24 cellular contexts compared by ENCODE assay signal in the genomic region with DNA sequence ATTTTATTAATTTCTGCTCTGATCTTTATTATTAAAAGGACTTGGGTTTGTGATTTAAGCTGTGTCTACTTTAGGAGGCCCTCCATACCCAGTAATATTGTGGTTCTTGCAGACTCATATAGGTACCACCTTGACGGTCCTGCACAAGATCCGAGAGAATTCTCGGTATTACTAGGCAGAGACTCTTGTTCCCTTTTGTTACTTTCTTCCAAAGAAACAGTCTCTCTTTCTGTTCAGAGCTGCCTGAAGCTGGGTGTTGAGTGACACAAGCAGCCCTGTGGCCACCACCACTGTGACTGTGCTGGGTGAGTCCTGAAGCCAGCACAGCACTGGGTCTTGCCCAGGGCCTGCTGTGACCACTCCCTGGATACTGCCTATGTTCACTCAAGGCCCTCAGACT.
A peak's percentile ranks its signal among the peaks of the same experiment; 100 is the strongest.
DNase-seq lines count a peak whose midpoint lies in the region; ATAC-seq, FAIRE-seq and TF ChIP-seq lines count a peak whose summit lies in the region.
"Had no signal": no experiment of that assay in that cellular context is flagged by ENCODE, and none has a peak within 500 bp of the region (broad histone marks: within the 10 kb centered on the region; RNA-seq: fewer than 3 reads in every experiment).

No MANE protein-coding gene starts in this region.

- H3K9me3 ChIP-seq in CD8-positive, alpha-beta memory T cell (ENCODE audit: low read length), result no peaks in the 10 kb centered on the region
- H3K9me3 ChIP-seq: A549, ascending aorta, sigmoid colon had no signal

- no peak overlapping the region for H3K4me3 Mint-ChIP-seq in CD8-positive, alpha-beta memory T cell
- H3K4me3 Mint-ChIP-seq: activated T-helper 1 cell treated with anti-CD3 and anti-CD28 coated beads, Interleukin-12 subunit alpha, Interleukin-12 subunit beta, Interleukin-2, Interleukin-4 antibody, amounts not matched to agents 30 ng/mL and 10 ng/mL and 1 ng/mL, durations not matched to agents 14 hours and 24 hours and 36 hours; immature natural killer cell had no signal

- TF ChIP-seq POLR2A in GM12892 (IDR thresholded peaks at IDR 0.05; ENCODE audit: low read depth, low read length), result no peak

- no peaks in the 10 kb centered on the region for H3K36me3 Mint-ChIP-seq in CD8-positive, alpha-beta memory T cell
- H3K36me3 Mint-ChIP-seq: activated naive CD4-positive, alpha-beta T cell treated with anti-CD3 and anti-CD28 coated beads, Interleukin-2, amount 50 U/mL, for 72 hours; immature natural killer cell had no signal

- CTCF ChIA-PET in CD8-positive, alpha-beta memory T cell (lab: Charles Lee), result no interaction called here

- FAIRE-seq in GM12892 (lab: Jason Lieb, UNC), result peak; percentile 89
- FAIRE-seq: A549, TTC549 had no signal

- peak; percentile 87 for ATAC-seq in GM19455 (IDR thresholded peaks at IDR 0.05; ENCODE audit: unreplicated experiment)
- ATAC-seq in HG02870 (IDR thresholded peaks at IDR 0.05; ENCODE audit: unreplicated experiment), result peak; percentile 66
- ATAC-seq in HG03439 (IDR thresholded peaks at IDR 0.05; ENCODE audit: unreplicated experiment), result peak; percentile 77
- ATAC-seq: A549; activated naive CD4-positive, alpha-beta T cell treated with anti-CD3 and anti-CD28 coated beads, Interleukin-2, amount 50 U/mL, for 72 hours had no signal

- H3K36me3 ChIP-seq in CD8-positive, alpha-beta memory T cell (ENCODE audit: insufficient read depth, low read length), result no peaks in the 10 kb centered on the region
- H3K36me3 ChIP-seq: ascending aorta; BLaER1 treated with 17β-estradiol and CSF1 and Interleukin-3, amounts not matched to agents 10 nM and 100 nM; sigmoid colon had no signal

- no peaks in the 10 kb centered on the region for H3K4me1 ChIP-seq in CD8-positive, alpha-beta memory T cell (ENCODE audit: insufficient read depth, low read length)
- H3K4me1 ChIP-seq: A549; ascending aorta; BLaER1 treated with 17β-estradiol and CSF1 and Interleukin-3, amounts not matched to agents 10 nM and 100 nM; sigmoid colon had no signal

- no peak overlapping the region for H3K27ac ChIP-seq in CD8-positive, alpha-beta memory T cell (ENCODE audit: low read depth, low read length)
- H3K27ac ChIP-seq: A549; ascending aorta; BLaER1 treated with 17β-estradiol and CSF1 and Interleukin-3, amounts not matched to agents 10 nM and 100 nM; HL-60; sigmoid colon had no signal

- H3K27me3 Mint-ChIP-seq in CD8-positive, alpha-beta memory T cell, result peaks cover 0 to 2% of the 10 kb centered on the region in 2 donors

- no peaks in the 10 kb centered on the region for H3K4me1 Mint-ChIP-seq in CD8-positive, alpha-beta memory T cell
- H3K4me1 Mint-ChIP-seq: immature natural killer cell had no signal

- POLR2A ChIA-PET in CD8-positive, alpha-beta memory T cell (lab: Charles Lee), result no interaction called here

- H3K27me3 ChIP-seq in CD8-positive, alpha-beta memory T cell (ENCODE audit: insufficient read depth, low read length, poor library complexity, severe bottlenecking), result no peaks in the 10 kb centered on the region
- H3K27me3 ChIP-seq: ascending aorta; BLaER1 treated with 17β-estradiol and CSF1 and Interleukin-3, amounts not matched to agents 10 nM and 100 nM; sigmoid colon had no signal

- no peak overlapping the region for H3K27ac Mint-ChIP-seq in CD8-positive, alpha-beta memory T cell
- H3K27ac Mint-ChIP-seq: activated naive CD4-positive, alpha-beta T cell treated with anti-CD3 and anti-CD28 coated beads, Interleukin-2, amount 50 U/mL, for 72 hours; activated T-helper 1 cell treated with anti-CD3 and anti-CD28 coated beads, Interleukin-12 subunit alpha, Interleukin-12 subunit beta, Interleukin-2, Interleukin-4 antibody, amounts not matched to agents 30 ng/mL and 10 ng/mL and 1 ng/mL, durations not matched to agents 14 hours and 24 hours and 36 hours; immature natural killer cell had no signal

- DNase-seq in GM12892 (ENCODE audit: insufficient read length) (no peak), COR-L47 (lab: John Stamatoyannopoulos, UW) (no peak), NCI-H2171 (lab: John Stamatoyannopoulos, UW) (no peak)
- DNase-seq in activated T-cell treated with anti-CD3 and anti-CD28 coated beads, Interleukin-2, amount 50 U/mL, for 1 hour, result no peak
- DNase-seq in CD8-positive, alpha-beta memory T cell, result no peak
- DNase-seq: activated CD4-positive, alpha-beta T cell treated with anti-CD3 and anti-CD28 coated beads for 4 hours; central memory CD4-positive, alpha-beta T cell; immature natural killer cell; IMR-90; NCI-H1436; OCI-M1; posterior cingulate gyrus; Right ventricle myocardium superior; sigmoid colon had no signal

- H3K4me3 ChIP-seq in CD8-positive, alpha-beta memory T cell (ENCODE audit: low read length), result no peak overlapping the region
- H3K4me3 ChIP-seq: A549; ascending aorta; BLaER1 treated with 17β-estradiol and CSF1 and Interleukin-3, amounts not matched to agents 10 nM and 100 nM; sigmoid colon had no signal

- H3K9me3 Mint-ChIP-seq in CD8-positive, alpha-beta memory T cell, result peaks cover 0 to 19% (median 9%) of the 10 kb centered on the region in 5 donors
